28 cellular contexts compared by ENCODE assay signal in genomic region chr2:23682481-23682880, GRCh38.
"Had no signal": no experiment of that assay in that cellular context is flagged by ENCODE, and none has a peak within 500 bp of the region (broad histone marks: within the 10 kb centered on the region; RNA-seq: fewer than 3 reads in every experiment).

No MANE protein-coding gene starts in this region.

- H2AFZ ChIP-seq: hepatocyte had no signal

- H3K36me3 ChIP-seq: ovary, suprapubic skin, transverse colon, upper lobe of right lung had no signal

- H3K4me1 ChIP-seq: psoas muscle, suprapubic skin, transverse colon, upper lobe of right lung, vagina had no signal

- H3K27me3 Mint-ChIP-seq: memory B cell; stimulated activated memory B cell treated with anti-CD40 and anti-IgM and Interleukin-4, amounts not matched to agents 10 μg/mL and 1 μg/mL and 100 μg/mL, for 72 hours; stimulated activated naive CD8-positive, alpha-beta T cell treated with anti-CD3 and anti-CD28 coated beads, Interleukin-15, Interleukin-2, amounts not matched to agents 100 ng/mL and 50 ng/mL, for 24 hours had no signal

- DNase-seq: dermis blood vessel endothelial cell; effector memory CD4-positive, alpha-beta T cell; erythroblast; esophagus squamous epithelium; foreskin melanocyte; head of caudate nucleus; natural killer cell; nucleus accumbens; ovary; posterior cingulate gyrus; psoas muscle; spleen; stimulated activated CD4-positive, alpha-beta T cell treated with anti-CD3 and anti-CD28 coated beads, Interleukin-4, amount 100 ng/mL, for 4 hours; transverse colon; upper lobe of right lung had no signal

- H3K27ac Mint-ChIP-seq: memory B cell; natural killer cell; stimulated activated memory B cell treated with anti-CD40 and anti-IgM and Interleukin-4, amounts not matched to agents 10 μg/mL and 1 μg/mL and 100 μg/mL, for 72 hours; stimulated activated naive CD8-positive, alpha-beta T cell treated with anti-CD3 and anti-CD28 coated beads, Interleukin-15, Interleukin-2, amounts not matched to agents 100 ng/mL and 50 ng/mL, for 24 hours had no signal

- H3K4me3 Mint-ChIP-seq: memory B cell; natural killer cell; stimulated activated memory B cell treated with anti-CD40 and anti-IgM and Interleukin-4, amounts not matched to agents 10 μg/mL and 1 μg/mL and 100 μg/mL, for 72 hours; stimulated activated naive CD8-positive, alpha-beta T cell treated with anti-CD3 and anti-CD28 coated beads, Interleukin-15, Interleukin-2, amounts not matched to agents 100 ng/mL and 50 ng/mL, for 24 hours had no signal

- FAIRE-seq: endometrium, kidney had no signal

- H3K4me3 ChIP-seq: coronary artery, esophagus squamous epithelium, hepatocyte, lung, ovary, psoas muscle, skin epidermis, spleen, suprapubic skin, transverse colon, upper lobe of right lung, vagina had no signal

- H3K27me3 ChIP-seq: esophagus squamous epithelium, hepatocyte, ovary, suprapubic skin, transverse colon, upper lobe of right lung, vagina had no signal

- H3K36me3 Mint-ChIP-seq: memory B cell, natural killer cell had no signal

- ATAC-seq: left lobe of liver; natural killer cell; psoas muscle; right cardiac atrium; stimulated activated memory B cell treated with anti-CD40 and anti-IgM and Interleukin-4, amounts not matched to agents 10 μg/mL and 1 μg/mL and 100 μg/mL, for 72 hours; upper lobe of right lung had no signal

- H3K9me3 ChIP-seq: esophagus squamous epithelium, ovary, psoas muscle, suprapubic skin, transverse colon, upper lobe of right lung, vagina had no signal

- H3K4me1 Mint-ChIP-seq: stimulated activated memory B cell treated with anti-CD40 and anti-IgM and Interleukin-4, amounts not matched to agents 10 μg/mL and 1 μg/mL and 100 μg/mL, for 72 hours had no signal

- H3K4me2 ChIP-seq: hepatocyte had no signal

- H3K27ac ChIP-seq: coronary artery, esophagus squamous epithelium, hepatocyte, ovary, psoas muscle, skin epidermis, spleen, suprapubic skin, transverse colon, upper lobe of right lung, vagina had no signal

- H3K9me3 Mint-ChIP-seq: memory B cell; natural killer cell; stimulated activated naive CD8-positive, alpha-beta T cell treated with anti-CD3 and anti-CD28 coated beads, Interleukin-15, Interleukin-2, amounts not matched to agents 100 ng/mL and 50 ng/mL, for 24 hours had no signal

- H3K79me2 ChIP-seq: hepatocyte had no signal
